2 cellular contexts compared by ENCODE assay signal in the genomic region with DNA sequence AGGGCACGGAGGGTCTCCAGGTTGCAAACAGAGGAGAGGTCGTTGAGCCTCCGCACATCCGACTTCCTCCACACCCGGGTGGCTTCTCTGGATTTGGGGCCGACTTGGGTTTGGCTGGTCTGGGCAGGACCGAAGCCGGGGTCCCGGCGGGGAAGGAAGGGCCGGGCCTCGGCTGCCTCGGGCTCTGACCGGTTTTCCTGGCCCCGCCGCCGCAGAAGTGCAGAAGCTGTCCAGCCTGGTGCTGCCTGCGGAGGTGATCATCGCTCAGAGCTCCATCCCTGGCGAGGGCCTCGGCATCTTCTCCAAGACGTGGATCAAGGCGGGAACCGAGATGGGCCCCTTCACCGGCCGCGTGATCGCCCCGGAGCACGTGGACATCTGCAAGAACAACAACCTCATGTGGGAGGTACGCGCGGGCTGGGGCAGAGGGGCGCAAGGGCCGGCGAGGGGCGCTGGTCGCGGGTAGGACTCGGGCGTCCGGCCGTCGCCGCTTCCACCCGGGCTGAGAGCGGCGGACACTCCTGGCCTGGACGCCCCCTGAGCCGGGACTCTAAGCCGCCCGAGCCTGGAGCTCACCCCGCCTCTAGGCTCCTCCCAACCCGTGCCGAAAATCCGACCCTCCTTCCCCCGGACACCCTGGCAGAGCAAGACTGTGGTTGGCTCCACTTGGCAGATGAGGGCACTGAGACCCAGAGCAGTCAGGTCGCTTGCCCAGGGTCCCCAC.
TF ChIP-seq lines count a peak whose summit lies in the region.

No MANE protein-coding gene starts in this region.

TF ChIP-seq in SK-N-SH, 30 proteins besides CTCF, POLR2A, EP300 and RAD21:
- TF ChIP-seq TEAD4 (IDR thresholded peaks at IDR 0.05; ENCODE audit: borderline replicate concordance, insufficient read depth) (no peak), FOXJ3 (CRISPR knock-in tag; IDR thresholded peaks at IDR 0.05) (no peak), NRF1 (IDR thresholded peaks at IDR 0.05; ENCODE audit: low read depth, low read length) (no peak), RFX5 (IDR thresholded peaks at IDR 0.05; ENCODE audit: low read length) (no peak), MXI1 (IDR thresholded peaks at IDR 0.05; ENCODE audit: low read depth, low read length) (no peak), EZH2phosphoT487 (IDR thresholded peaks at IDR 0.05; ENCODE audit: borderline replicate concordance, low read depth) (no peak), JUND (IDR thresholded peaks at IDR 0.05) (no peak), RCOR1 (IDR thresholded peaks at IDR 0.05; ENCODE audit: low read length) (no peak), MEF2A (IDR thresholded peaks at IDR 0.05; ENCODE audit: borderline replicate concordance, low read depth) (no peak), ELF1 (IDR thresholded peaks at IDR 0.05) (no peak)
- TF ChIP-seq, protein P1, sequence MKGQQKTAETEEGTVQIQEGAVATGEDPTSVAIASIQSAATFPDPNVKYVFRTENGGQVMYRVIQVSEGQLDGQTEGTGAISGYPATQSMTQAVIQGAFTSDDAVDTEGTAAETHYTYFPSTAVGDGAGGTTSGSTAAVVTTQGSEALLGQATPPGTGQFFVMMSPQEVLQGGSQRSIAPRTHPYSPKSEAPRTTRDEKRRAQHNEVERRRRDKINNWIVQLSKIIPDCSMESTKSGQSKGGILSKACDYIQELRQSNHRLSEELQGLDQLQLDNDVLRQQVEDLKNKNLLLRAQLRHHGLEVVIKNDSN (IDR thresholded peaks at IDR 0.05; ENCODE audit: borderline replicate concordance, low read depth) = no peak
TF ChIP-seq in SK-N-SH: peak in this region for 0.

TF ChIP-seq in SK-N-SH treated with all-trans-retinoic acid at 6 μM for 48 hours, 23 proteins besides CTCF, POLR2A, EP300 and RAD21:
- TF ChIP-seq, protein P2, sequence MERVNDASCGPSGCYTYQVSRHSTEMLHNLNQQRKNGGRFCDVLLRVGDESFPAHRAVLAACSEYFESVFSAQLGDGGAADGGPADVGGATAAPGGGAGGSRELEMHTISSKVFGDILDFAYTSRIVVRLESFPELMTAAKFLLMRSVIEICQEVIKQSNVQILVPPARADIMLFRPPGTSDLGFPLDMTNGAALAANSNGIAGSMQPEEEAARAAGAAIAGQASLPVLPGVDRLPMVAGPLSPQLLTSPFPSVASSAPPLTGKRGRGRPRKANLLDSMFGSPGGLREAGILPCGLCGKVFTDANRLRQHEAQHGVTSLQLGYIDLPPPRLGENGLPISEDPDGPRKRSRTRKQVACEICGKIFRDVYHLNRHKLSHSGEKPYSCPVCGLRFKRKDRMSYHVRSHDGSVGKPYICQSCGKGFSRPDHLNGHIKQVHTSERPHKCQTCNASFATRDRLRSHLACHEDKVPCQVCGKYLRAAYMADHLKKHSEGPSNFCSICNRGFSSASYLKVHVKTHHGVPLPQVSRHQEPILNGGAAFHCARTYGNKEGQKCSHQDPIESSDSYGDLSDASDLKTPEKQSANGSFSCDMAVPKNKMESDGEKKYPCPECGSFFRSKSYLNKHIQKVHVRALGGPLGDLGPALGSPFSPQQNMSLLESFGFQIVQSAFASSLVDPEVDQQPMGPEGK (CRISPR knock-in tag; IDR thresholded peaks at IDR 0.05; ENCODE audit: borderline replicate concordance) = no peak
- TF ChIP-seq ARNTL (CRISPR knock-in tag; IDR thresholded peaks at IDR 0.05; ENCODE audit: borderline replicate concordance, low read depth) = no peak
- TF ChIP-seq ESRRG (CRISPR knock-in tag; IDR thresholded peaks at IDR 0.05) = no peak
- TF ChIP-seq RARB (CRISPR knock-in tag; IDR thresholded peaks at IDR 0.05) = no peak
- no peak for TF ChIP-seq ZNF565 (CRISPR knock-in tag; conservative IDR thresholded peaks at IDR 0.05; ENCODE audit: low read depth)
- TF ChIP-seq ZFP3 (CRISPR knock-in tag; IDR thresholded peaks at IDR 0.05) = no peak
- no peak for TF ChIP-seq GLIS3 (CRISPR knock-in tag; IDR thresholded peaks at IDR 0.05)
- TF ChIP-seq ZNF70 (CRISPR knock-in tag; IDR thresholded peaks at IDR 0.05) = no peak
- no peak for TF ChIP-seq ZFP30 (CRISPR knock-in tag; IDR thresholded peaks at IDR 0.05)
- TF ChIP-seq BACH2 (CRISPR knock-in tag; IDR thresholded peaks at IDR 0.05; ENCODE audit: borderline replicate concordance) = no peak
- no peak for TF ChIP-seq TOX (CRISPR knock-in tag; IDR thresholded peaks at IDR 0.05; ENCODE audit: borderline replicate concordance)
- TF ChIP-seq, protein P3, sequence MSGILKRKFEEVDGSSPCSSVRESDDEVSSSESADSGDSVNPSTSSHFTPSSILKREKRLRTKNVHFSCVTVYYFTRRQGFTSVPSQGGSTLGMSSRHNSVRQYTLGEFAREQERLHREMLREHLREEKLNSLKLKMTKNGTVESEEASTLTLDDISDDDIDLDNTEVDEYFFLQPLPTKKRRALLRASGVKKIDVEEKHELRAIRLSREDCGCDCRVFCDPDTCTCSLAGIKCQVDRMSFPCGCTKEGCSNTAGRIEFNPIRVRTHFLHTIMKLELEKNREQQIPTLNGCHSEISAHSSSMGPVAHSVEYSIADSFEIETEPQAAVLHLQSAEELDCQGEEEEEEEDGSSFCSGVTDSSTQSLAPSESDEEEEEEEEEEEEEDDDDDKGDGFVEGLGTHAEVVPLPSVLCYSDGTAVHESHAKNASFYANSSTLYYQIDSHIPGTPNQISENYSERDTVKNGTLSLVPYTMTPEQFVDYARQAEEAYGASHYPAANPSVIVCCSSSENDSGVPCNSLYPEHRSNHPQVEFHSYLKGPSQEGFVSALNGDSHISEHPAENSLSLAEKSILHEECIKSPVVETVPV (CRISPR knock-in tag; IDR thresholded peaks at IDR 0.05) = no peak
- TF ChIP-seq, protein P4, sequence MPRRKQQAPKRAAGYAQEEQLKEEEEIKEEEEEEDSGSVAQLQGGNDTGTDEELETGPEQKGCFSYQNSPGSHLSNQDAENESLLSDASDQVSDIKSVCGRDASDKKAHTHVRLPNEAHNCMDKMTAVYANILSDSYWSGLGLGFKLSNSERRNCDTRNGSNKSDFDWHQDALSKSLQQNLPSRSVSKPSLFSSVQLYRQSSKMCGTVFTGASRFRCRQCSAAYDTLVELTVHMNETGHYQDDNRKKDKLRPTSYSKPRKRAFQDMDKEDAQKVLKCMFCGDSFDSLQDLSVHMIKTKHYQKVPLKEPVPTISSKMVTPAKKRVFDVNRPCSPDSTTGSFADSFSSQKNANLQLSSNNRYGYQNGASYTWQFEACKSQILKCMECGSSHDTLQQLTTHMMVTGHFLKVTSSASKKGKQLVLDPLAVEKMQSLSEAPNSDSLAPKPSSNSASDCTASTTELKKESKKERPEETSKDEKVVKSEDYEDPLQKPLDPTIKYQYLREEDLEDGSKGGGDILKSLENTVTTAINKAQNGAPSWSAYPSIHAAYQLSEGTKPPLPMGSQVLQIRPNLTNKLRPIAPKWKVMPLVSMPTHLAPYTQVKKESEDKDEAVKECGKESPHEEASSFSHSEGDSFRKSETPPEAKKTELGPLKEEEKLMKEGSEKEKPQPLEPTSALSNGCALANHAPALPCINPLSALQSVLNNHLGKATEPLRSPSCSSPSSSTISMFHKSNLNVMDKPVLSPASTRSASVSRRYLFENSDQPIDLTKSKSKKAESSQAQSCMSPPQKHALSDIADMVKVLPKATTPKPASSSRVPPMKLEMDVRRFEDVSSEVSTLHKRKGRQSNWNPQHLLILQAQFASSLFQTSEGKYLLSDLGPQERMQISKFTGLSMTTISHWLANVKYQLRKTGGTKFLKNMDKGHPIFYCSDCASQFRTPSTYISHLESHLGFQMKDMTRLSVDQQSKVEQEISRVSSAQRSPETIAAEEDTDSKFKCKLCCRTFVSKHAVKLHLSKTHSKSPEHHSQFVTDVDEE (CRISPR knock-in tag; IDR thresholded peaks at IDR 0.05) = no peak
- no peak for TF ChIP-seq ISL1 (CRISPR knock-in tag; IDR thresholded peaks at IDR 0.05)
TF ChIP-seq in SK-N-SH treated with all-trans-retinoic acid at 6 μM for 48 hours: peak in this region for 0.
